ENCODE assay signal across 17 cellular contexts in genomic region chr20:41018153-41018552, GRCh38.
"Had no signal": no experiment of that assay in that cellular context is flagged by ENCODE, and none has a peak within 500 bp of the region (broad histone marks: within the 10 kb centered on the region; RNA-seq: fewer than 3 reads in every experiment).

No MANE protein-coding gene starts in this region.

- H3K36me3 ChIP-seq: esophagus muscularis mucosa, tibial artery, uterus had no signal

- DNase-seq: activated B cell treated with CpG ODN at 0.5 μM for 24 hours; activated CD4-positive, alpha-beta memory T cell treated with anti-CD3 and anti-CD28 coated beads, Interleukin-2, amount 10 ng/mL, durations not matched to agents 7 days and 5 days; activated CD4-positive, alpha-beta T cell treated with anti-CD3 and anti-CD28 coated beads for 4 hours; activated CD8-positive, alpha-beta memory T cell treated with anti-CD3 and anti-CD28 coated beads, Interleukin-2, amount 10 ng/mL, durations not matched to agents 7 days and 5 days; activated naive CD8-positive, alpha-beta T cell treated with anti-CD3 and anti-CD28 coated beads, Interleukin-2, amount 10 ng/mL, durations not matched to agents 7 days and 5 days; amygdala; mesenchymal stem cell; mucosa of descending colon; naive B cell; retina; stimulated activated CD4-positive, alpha-beta T cell treated with anti-CD3 and anti-CD28 coated beads, Interleukin-2, amount 100 ng/mL, for 24 hours; stimulated activated naive CD4-positive, alpha-beta T cell treated with Interleukin-2 at 50 U/mL for 16 hours; T-helper 9 cell; tibial artery; uterus had no signal

- H3K9me3 ChIP-seq: esophagus muscularis mucosa, mucosa of descending colon, tibial artery, uterus had no signal

- H3K27me3 ChIP-seq: esophagus muscularis mucosa, tibial artery, uterus had no signal

- H3K4me1 ChIP-seq: uterus had no signal

- H3K27ac ChIP-seq: coronary artery, esophagus muscularis mucosa, tibial artery, uterus had no signal

- H3K4me3 ChIP-seq: coronary artery, esophagus muscularis mucosa, mucosa of descending colon, tibial artery, uterus had no signal

- ATAC-seq: activated CD8-positive, alpha-beta memory T cell treated with anti-CD3 and anti-CD28 coated beads, Interleukin-2, amount 10 ng/mL, durations not matched to agents 7 days and 5 days had no signal
